8 cellular contexts compared by ENCODE assay signal in the genomic region with DNA sequence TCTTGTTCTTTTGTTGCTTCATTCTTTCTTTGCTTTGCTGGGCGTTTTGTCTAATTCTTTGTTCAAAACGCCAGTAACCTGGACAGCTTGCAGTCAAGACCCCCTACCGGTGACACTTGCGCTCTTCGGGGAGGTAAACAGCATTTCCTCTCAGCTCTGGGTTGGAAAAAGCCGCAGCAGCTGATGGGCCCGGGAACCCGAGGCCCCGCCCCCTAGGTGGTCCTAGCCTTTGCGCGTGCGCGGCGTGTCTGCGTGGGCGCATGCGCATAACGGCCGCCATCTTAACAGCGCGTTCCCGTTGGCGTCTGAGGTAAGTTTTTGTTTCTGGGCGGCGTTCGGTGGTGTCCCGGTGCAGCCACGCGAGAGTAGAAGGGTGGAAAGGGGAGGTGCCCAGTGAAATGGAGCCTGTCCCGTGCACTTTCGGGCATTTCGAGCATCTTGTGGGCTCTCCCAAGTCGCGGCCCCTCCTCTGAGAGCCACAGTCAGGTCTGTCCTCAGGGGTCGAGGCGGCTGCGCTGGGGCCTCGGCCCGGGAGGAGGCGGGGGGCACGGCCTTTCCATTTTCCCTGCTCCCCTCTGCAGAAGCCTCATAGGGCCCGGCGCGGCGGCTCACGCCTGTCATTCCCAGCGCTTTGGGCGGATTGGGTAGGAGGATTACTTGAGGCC. TPM values are rescaled to one million over a fixed set of nuclear protein-coding genes. Genes with fewer than 3 reads are reported as not detected.
DNase-seq lines count a peak whose midpoint lies in the region; ATAC-seq and TF ChIP-seq lines count a peak whose summit lies in the region.

ZNF559 (plus strand) TSS at position 261 of the 665 bp plus-strand sequence. CDS start 14,371 bp downstream, outside the sequence.

- H3K4ac ChIP-seq in neuronal stem cell (ENCODE audit: low read length), result no peak within 1 kb of the TSS

- H3K9ac ChIP-seq in MM.1S (ENCODE audit: low read length) (peak within 1 kb of the TSS; percentile 51; the same call in 1 of the 2 replicates), neuronal stem cell (ENCODE audit: low read depth, low read length, poor library complexity) (peak within 1 kb of the TSS; percentile 82), subcutaneous abdominal adipose tissue (ENCODE audit: low read length in 5 of 5) (peak within 1 kb of the TSS; percentile 50 to 78 (median 76))

- no peak within 1 kb of the TSS for H2BK15ac ChIP-seq in neuronal stem cell (ENCODE audit: low read length)

- H3K9me3 ChIP-seq in HAP-1 (peaks cover 8% of the 10 kb centered on the region), MM.1S (replicated peaks; ENCODE audit: insufficient read depth, low read length) (no peaks in the 10 kb centered on the region), neuronal stem cell (replicated peaks in 1 of 2; ENCODE audit: control insufficient read depth in 2 of 2, insufficient read depth in 1 of 2, low read depth in 1 of 2, low read length in 2 of 2) (peaks cover 16 to 44% of the 10 kb centered on the region in 2 donors), subcutaneous abdominal adipose tissue (ENCODE audit: control insufficient read depth in 5 of 5, low read length in 5 of 5) (peaks cover 9 to 28% (median 26%) of the 10 kb centered on the region in 5 donors)

- H3K4me1 ChIP-seq in HAP-1, result peaks cover 3% of the 10 kb centered on the region; the same call in 1 of the 2 replicates
- H3K4me1 ChIP-seq in MM.1S (ENCODE audit: low read length), result peaks cover 5% of the 10 kb centered on the region; the same call in 1 of the 2 replicates
- H3K4me1 ChIP-seq in foreskin keratinocyte, result no peaks in the 10 kb centered on the region
- H3K4me1 ChIP-seq in neuronal stem cell (ENCODE audit: control insufficient read depth in 2 of 2, insufficient read depth in 1 of 2, low read depth in 1 of 2, low read length in 2 of 2), result peaks cover 0 to 3% of the 10 kb centered on the region in 2 donors
- peaks cover 2 to 19% (median 16%) of the 10 kb centered on the region in 5 donors for H3K4me1 ChIP-seq in subcutaneous abdominal adipose tissue (ENCODE audit: control insufficient read depth in 5 of 5, insufficient read depth in 5 of 5, low read length in 5 of 5)

- peak within 1 kb of the TSS; percentile 95 for H3K18ac ChIP-seq in neuronal stem cell (ENCODE audit: low read length)

- H2AK5ac ChIP-seq in neuronal stem cell (ENCODE audit: low read depth, low read length), result peak within 1 kb of the TSS; percentile 40

- no peak within 1 kb of the TSS for H4K8ac ChIP-seq in neuronal stem cell (ENCODE audit: low read depth, low read length)

- DNase-seq in GF-D8 (lab: John Stamatoyannopoulos, UW), result peak; percentile 89
- DNase-seq in HAP-1 (ENCODE audit: low spot score in 2 of 2), result peak; percentile 90 to 95
- DNase-seq in MM.1S, result peak; percentile 96
- peak; percentile 77 for DNase-seq in SHP77 treated with DMSO at 0.1 percent for 48 hours (lab: John Stamatoyannopoulos, UW)
- DNase-seq in activated gamma-delta T cell treated with Interleukin-2 at 50 U/mL for 16 hours, result peak; percentile 97
- peak; percentile 85 to 93 for DNase-seq in foreskin keratinocyte
- DNase-seq in neuronal stem cell (ENCODE audit: low spot score), result peak; percentile 96

- no peaks in the 10 kb centered on the region for H4K20me1 ChIP-seq in MM.1S (ENCODE audit: insufficient read depth, low read length)

- H2BK12ac ChIP-seq in neuronal stem cell (ENCODE audit: low read length), result no peak within 1 kb of the TSS

- H3K9me2 ChIP-seq in MM.1S (replicated peaks; ENCODE audit: insufficient read depth, low read length), result no peaks in the 10 kb centered on the region

- in situ Hi-C loops in HAP-1 (cut with MboI; ENCODE audit: low sequenced_read_pairs), result loop anchor here (25.0 kb wide), 1 partner anchor 463 kb away; no protein-coding TSS in a partner anchor

- H3K27me3 ChIP-seq in HAP-1 (ENCODE audit: low read depth) (no peaks in the 10 kb centered on the region), MM.1S (replicated peaks; ENCODE audit: insufficient read depth, low read length) (no peaks in the 10 kb centered on the region), foreskin keratinocyte (no peaks in the 10 kb centered on the region), neuronal stem cell (ENCODE audit: control insufficient read depth in 3 of 3, insufficient read depth in 3 of 3, low read depth in 1 of 3, low read length in 3 of 3) (no peaks in the 10 kb centered on the region), subcutaneous abdominal adipose tissue (ENCODE audit: control insufficient read depth in 5 of 5, insufficient read depth in 4 of 5, low read length in 5 of 5) (no peaks in the 10 kb centered on the region)

- no peak within 1 kb of the TSS for H2BK120ac ChIP-seq in neuronal stem cell (ENCODE audit: low read depth, low read length)

- H3K79me1 ChIP-seq in neuronal stem cell (ENCODE audit: low read depth, low read length), result peaks cover 8% of the 10 kb centered on the region

- peak within 1 kb of the TSS; percentile 85 for H3K23ac ChIP-seq in neuronal stem cell (ENCODE audit: low read depth, low read length, poor library complexity)

- WGBS in neuronal stem cell (ENCODE audit: extremely low coverage in 2 of 2, insufficient read length in 2 of 2, insufficient replicate concordance in 1 of 2), 2 donors, result no CpG with 5 or more reads among the region's 48 CpGs

- no peaks in the 10 kb centered on the region for H3K36me3 ChIP-seq in HAP-1 (replicated peaks)
- H3K36me3 ChIP-seq in MM.1S (replicated peaks; ENCODE audit: insufficient read depth, low read length), result 0 out of 2 replicates have a peak, but pooled peaks cover 3% of the 10 kb centered on the region
- H3K36me3 ChIP-seq in neuronal stem cell (replicated peaks in 1 of 2; ENCODE audit: control insufficient read depth in 2 of 2, insufficient read depth in 2 of 2, low read length in 2 of 2), result peaks cover 5 to 12% of the 10 kb centered on the region in 2 donors
- peaks cover 3 to 11% (median 8%) of the 10 kb centered on the region in 5 donors for H3K36me3 ChIP-seq in subcutaneous abdominal adipose tissue (ENCODE audit: control insufficient read depth in 5 of 5, insufficient read depth in 5 of 5, low read length in 5 of 5)

- TF ChIP-seq CTCF in MM.1S (IDR thresholded peaks at IDR 0.05; ENCODE audit: low read length) (peak; percentile 23; the same call in 1 of the 2 replicates), foreskin keratinocyte (conservative IDR thresholded peaks at IDR 0.05) (peak; percentile 54)

- H3F3A ChIP-seq in MM.1S (ENCODE audit: insufficient read depth, low read length), result peaks cover 11% of the 10 kb centered on the region

- peak within 1 kb of the TSS; percentile 62 for H3K4me3 ChIP-seq in HAP-1
- peak within 1 kb of the TSS; percentile 82 for H3K4me3 ChIP-seq in MM.1S (ENCODE audit: low read length)
- H3K4me3 ChIP-seq in neuronal stem cell (ENCODE audit: low read length in 2 of 2), result peak within 1 kb of the TSS; percentile 49 to 89
- H3K4me3 ChIP-seq in subcutaneous abdominal adipose tissue (ENCODE audit: low read depth in 1 of 5, low read length in 5 of 5), result peak within 1 kb of the TSS; percentile 87 to 96 (median 90)

- no peak within 1 kb of the TSS for H4K91ac ChIP-seq in neuronal stem cell (ENCODE audit: low read depth, low read length, poor library complexity)

- peak within 1 kb of the TSS; percentile 98 for H2AFZ ChIP-seq in MM.1S (ENCODE audit: low read length)
- peak within 1 kb of the TSS; percentile 90 for H2AFZ ChIP-seq in neuronal stem cell (ENCODE audit: low read length)

- no peak within 1 kb of the TSS for H3K14ac ChIP-seq in neuronal stem cell (ENCODE audit: low read length)

- peak within 1 kb of the TSS; percentile 90 for H3K4me2 ChIP-seq in MM.1S (ENCODE audit: low read depth, low read length)
- peak within 1 kb of the TSS; percentile 66 for H3K4me2 ChIP-seq in neuronal stem cell (ENCODE audit: insufficient read depth, low read length, poor library complexity, severe bottlenecking)

- H3K27ac ChIP-seq in MM.1S (ENCODE audit: low read length), result peak within 1 kb of the TSS; percentile 78
- no peak within 1 kb of the TSS for H3K27ac ChIP-seq in foreskin keratinocyte
- peak within 1 kb of the TSS; percentile 95 for H3K27ac ChIP-seq in neuronal stem cell (replicated peaks; ENCODE audit: low read length)
- H3K27ac ChIP-seq in subcutaneous abdominal adipose tissue (ENCODE audit: low read depth, low read length), result peak within 1 kb of the TSS; percentile 73

- peak within 1 kb of the TSS; percentile 87 for H2BK5ac ChIP-seq in neuronal stem cell (ENCODE audit: low read length)

- peak; percentile 97 for ATAC-seq in foreskin keratinocyte

- H3K79me2 ChIP-seq in MM.1S (ENCODE audit: low read length), result 0 out of 2 replicates have a peak, but pooled peaks cover 5% of the 10 kb centered on the region

RNA-seq across cellular contexts. Expression of gene ZNF559, which starts in this region (rescaled TPM):
- total RNA-seq in foreskin keratinocyte, result 6.8 and 7.5 TPM in 2 replicates
- polyA plus RNA-seq in foreskin keratinocyte, result 4.6 and 5.2 TPM in 2 replicates
- polyA plus RNA-seq in neuronal stem cell (2013, experiment 1 of 2), result 20.0 TPM
- 19.2 TPM for polyA plus RNA-seq in neuronal stem cell (2013, experiment 2 of 2)
